In the genomic region with DNA sequence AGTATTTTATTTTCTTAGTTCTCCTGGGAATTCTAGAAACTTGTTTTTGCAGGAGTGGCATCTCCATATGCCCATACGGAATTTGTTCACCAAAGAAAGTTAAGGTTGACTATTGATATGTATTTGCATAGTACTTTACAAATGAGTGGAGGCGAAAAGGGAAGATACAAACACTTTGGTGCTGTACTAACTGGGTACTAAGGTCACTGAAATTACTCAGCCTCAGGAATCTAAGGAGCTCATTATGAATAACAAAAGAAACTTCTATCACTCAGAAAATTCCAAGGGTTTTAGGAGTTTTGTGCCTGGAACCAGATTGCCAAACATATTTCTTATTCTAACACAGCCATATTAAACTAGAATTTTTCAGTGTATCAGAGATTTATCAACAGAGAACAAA, we compare ENCODE assay signal across 12 cellular contexts.
A peak's percentile ranks its signal among the peaks of the same experiment; 100 is the strongest.
DNase-seq lines count a peak whose midpoint lies in the region; ATAC-seq, FAIRE-seq and TF ChIP-seq lines count a peak whose summit lies in the region.
"Had no signal": no experiment of that assay in that cellular context is flagged by ENCODE, and none has a peak within 500 bp of the region (broad histone marks: within the 10 kb centered on the region; RNA-seq: fewer than 3 reads in every experiment).

No MANE protein-coding gene starts in this region.

- peaks cover 18% of the 10 kb centered on the region for H3K4me1 ChIP-seq in RWPE2 (ENCODE audit: insufficient read depth, poor library complexity, severe bottlenecking)
- H3K4me1 ChIP-seq: BE2C, upper lobe of right lung had no signal

- peak overlapping the region; percentile 24 for H3K27ac ChIP-seq in RWPE2 (ENCODE audit: poor library complexity, severe bottlenecking)
- H3K27ac ChIP-seq: upper lobe of right lung had no signal

- TF ChIP-seq CTCF in RWPE2 (IDR thresholded peaks at IDR 0.05; ENCODE audit: poor library complexity, severe bottlenecking): no peak

- no peaks in the 10 kb centered on the region for H3K36me3 ChIP-seq in RWPE2 (ENCODE audit: low read depth)
- H3K36me3 ChIP-seq: BE2C, upper lobe of right lung had no signal

- ATAC-seq in GM18520 (IDR thresholded peaks at IDR 0.05; ENCODE audit: unreplicated experiment) (peak; percentile 65), HG02678 (IDR thresholded peaks at IDR 0.05; ENCODE audit: unreplicated experiment) (peak; percentile 45), RWPE2 (ENCODE audit: low read depth) (peak; percentile 75)
- ATAC-seq: upper lobe of right lung had no signal

- H3K4me3 ChIP-seq in RWPE2 (ENCODE audit: severe bottlenecking): no peak overlapping the region
- H3K4me3 ChIP-seq: upper lobe of right lung had no signal

- no peaks in the 10 kb centered on the region for H3K27me3 ChIP-seq in RWPE2 (ENCODE audit: insufficient read depth, poor library complexity, severe bottlenecking)

- no peak for DNase-seq in RWPE2 (ENCODE audit: low spot score)
- peak; percentile 61 for DNase-seq in kidney glomerular epithelial cell (lab: John Stamatoyannopoulos, UW)
- DNase-seq in GM19239 (ENCODE audit: insufficient read length, low spot score): no peak
- DNase-seq in GM19240 (ENCODE audit: insufficient read length, low spot score): no peak
- DNase-seq in NOMO-1 (lab: John Stamatoyannopoulos, UW; ENCODE audit: unreplicated experiment in 2 of 2): no peak
- no peak for DNase-seq in NCI-H1436 (lab: John Stamatoyannopoulos, UW)
- DNase-seq: activated naive CD8-positive, alpha-beta T cell treated with anti-CD3 and anti-CD28 coated beads, Interleukin-2, amount 50 U/mL, for 24 hours; BE2C; KG1; upper lobe of right lung had no signal

- H3K9me3 ChIP-seq in RWPE2 (ENCODE audit: severe bottlenecking): no peaks in the 10 kb centered on the region
- H3K9me3 ChIP-seq: BE2C, upper lobe of right lung had no signal

- no peak for FAIRE-seq in GM19239 (lab: Jason Lieb, UNC)
